Comparison of ENCODE assay signal across 13 cellular contexts in genomic region chr1:37502104-37502503, GRCh38. TPM values are rescaled to one million over a fixed set of nuclear protein-coding genes. Genes with fewer than 3 reads are reported as not detected.
DNase-seq lines count a peak whose midpoint lies in the region; ATAC-seq and TF ChIP-seq lines count a peak whose summit lies in the region.
"Had no signal": no experiment of that assay in that cellular context is flagged by ENCODE, and none has a peak within 500 bp of the region (broad histone marks: within the 10 kb centered on the region; RNA-seq: fewer than 3 reads in every experiment).

No MANE protein-coding gene starts in this region.

- no peaks in the 10 kb centered on the region for H3K9me3 Mint-ChIP-seq in activated T-cell treated with anti-CD3 and anti-CD28 coated beads, Interleukin-2, amount 50 U/mL, for 24 hours

- no peaks in the 10 kb centered on the region for H3K9me3 ChIP-seq in T-helper 17 cell (ENCODE audit: control insufficient read depth, low read length, poor library complexity, severe bottlenecking)
- H3K9me3 ChIP-seq in testis: no peaks in the 10 kb centered on the region

- intact Hi-C loops in testis (cut with DNase I; ENCODE audit: low total_unique reads): no loop called here

- no peak overlapping the region for H3K4me3 Mint-ChIP-seq in activated T-cell treated with anti-CD3 and anti-CD28 coated beads, Interleukin-2, amount 50 U/mL, for 24 hours
- H3K4me3 Mint-ChIP-seq in T-helper 17 cell: no peak overlapping the region

- ATAC-seq in T-helper 17 cell: no peak
- ATAC-seq in stimulated activated naive CD8-positive, alpha-beta T cell treated with anti-CD3 and anti-CD28 coated beads, Interleukin-15, Interleukin-2, amounts not matched to agents 100 U/mL and 50 U/mL, for 24 hours: no peak
- ATAC-seq: HCT116 had no signal

- H3K36me3 Mint-ChIP-seq in activated T-cell treated with anti-CD3 and anti-CD28 coated beads, Interleukin-2, amount 50 U/mL, for 24 hours (ENCODE audit: low read depth): peaks cover 83% of the 10 kb centered on the region
- H3K36me3 Mint-ChIP-seq in T-helper 17 cell (ENCODE audit: low read depth): no peaks in the 10 kb centered on the region

- H3K4me3 ChIP-seq in testis: no peak overlapping the region

- H3K27me3 ChIP-seq in testis: no peaks in the 10 kb centered on the region

- peaks cover 23% of the 10 kb centered on the region for H3K4me1 Mint-ChIP-seq in activated T-cell treated with anti-CD3 and anti-CD28 coated beads, Interleukin-2, amount 50 U/mL, for 24 hours (ENCODE audit: low read depth)
- peaks cover 3% of the 10 kb centered on the region for H3K4me1 Mint-ChIP-seq in T-helper 17 cell

- no peaks in the 10 kb centered on the region for H3K36me3 ChIP-seq in testis (ENCODE audit: low read depth, missing control alignments)

- H3K4me1 ChIP-seq in testis: peaks cover 6% of the 10 kb centered on the region

- no peak for DNase-seq in activated T-cell treated with anti-CD3 and anti-CD28 coated beads, Interleukin-2, amount 50 U/mL, for 24 hours
- DNase-seq in activated T-cell treated with anti-CD3 and anti-CD28 coated beads for 4 hours: no peak
- DNase-seq in T-helper 17 cell: no peak
- peak; percentile 14 for DNase-seq in left kidney (ENCODE audit: low read depth, low spot score)
- DNase-seq in testis: peak; percentile 9
- DNase-seq in stimulated activated naive CD8-positive, alpha-beta T cell treated with anti-CD3 and anti-CD28 coated beads, Interleukin-15, Interleukin-2, amounts not matched to agents 100 U/mL and 50 U/mL, for 24 hours: no peak
- DNase-seq in HCEC 1CT: no peak
- DNase-seq: DMS53, GF-D8, IMR-90 had no signal

- no peaks in the 10 kb centered on the region for H3K27me3 Mint-ChIP-seq in activated T-cell treated with anti-CD3 and anti-CD28 coated beads, Interleukin-2, amount 50 U/mL, for 24 hours
- no peaks in the 10 kb centered on the region for H3K27me3 Mint-ChIP-seq in T-helper 17 cell

- no peak for TF ChIP-seq POLR2A in testis (IDR thresholded peaks at IDR 0.05)

- no peak for TF ChIP-seq CTCF in testis (IDR thresholded peaks at IDR 0.05)

- peak overlapping the region; percentile 72 for H3K27ac Mint-ChIP-seq in activated T-cell treated with anti-CD3 and anti-CD28 coated beads, Interleukin-2, amount 50 U/mL, for 24 hours
- H3K27ac Mint-ChIP-seq in T-helper 17 cell: peak overlapping the region; percentile 39

- H3K27ac ChIP-seq in testis: no peak overlapping the region
- H3K27ac ChIP-seq: 22Rv1 had no signal

RNA-seq across cellular contexts. Expression of gene MEAF6, which starts 12.5 kb away (rescaled TPM):
- total RNA-seq in T-helper 17 cell (10 to 100 TPM; 54.7 to 58.0 TPM), testis (100 to 1,000 TPM; 134 to 140 TPM)
- 132 TPM for polyA plus RNA-seq in testis (ENCODE audit: insufficient read depth, low read depth, low replicate concordance)

RNA-seq across cellular contexts. Expression of gene ZC3H12A, which starts 27.7 kb away (rescaled TPM):
- total RNA-seq in T-helper 17 cell (100 to 1,000 TPM; 166 to 170 TPM), testis (1 to 10 TPM; 8.2 to 9.0 TPM)
- 6.3 TPM for polyA plus RNA-seq in testis (ENCODE audit: insufficient read depth, low read depth, low replicate concordance)

RNA-seq across cellular contexts. Expression of gene SNIP1, which starts 52.0 kb away (rescaled TPM):
- total RNA-seq in T-helper 17 cell (10 to 100 TPM; 51.1 to 58.5 TPM), testis (10 to 100 TPM; 33.7 to 51.4 TPM)
- polyA plus RNA-seq in testis (ENCODE audit: insufficient read depth, low read depth, low replicate concordance): 16.8 TPM

RNA-seq across cellular contexts. Expression of gene DNALI1, which starts 54.6 kb away (rescaled TPM):
- not detected for total RNA-seq in T-helper 17 cell
- total RNA-seq in testis: 10 to 100 TPM; 50.5 to 73.0 TPM
- 216 TPM for polyA plus RNA-seq in testis (ENCODE audit: insufficient read depth, low read depth, low replicate concordance)
- total RNA-seq: H4 had no signal

Comparison
In these comparisons a context has a peak if more than half of its experiments do, and no peak if none do; other contexts are left out.
1. DNase-seq: peak in left kidney (single experiment) and testis (single experiment); none in activated T-cell treated with anti-CD3 and anti-CD28 coated beads, Interleukin-2, amount 50 U/mL, for 24 hours (single experiment), activated T-cell treated with anti-CD3 and anti-CD28 coated beads for 4 hours (single experiment), T-helper 17 cell (0 of 3), stimulated activated naive CD8-positive, alpha-beta T cell treated with anti-CD3 and anti-CD28 coated beads, Interleukin-15, Interleukin-2, amounts not matched to agents 100 U/mL and 50 U/mL, for 24 hours (single experiment) and HCEC 1CT (single experiment).
2. RNA of gene ZC3H12A, which starts 27.7 kb away (total RNA-seq): 166 to 170 TPM in T-helper 17 cell; 8.2 to 9.0 TPM in testis; every median in the first group is over 10 times any median in the second.